In the genomic region with DNA sequence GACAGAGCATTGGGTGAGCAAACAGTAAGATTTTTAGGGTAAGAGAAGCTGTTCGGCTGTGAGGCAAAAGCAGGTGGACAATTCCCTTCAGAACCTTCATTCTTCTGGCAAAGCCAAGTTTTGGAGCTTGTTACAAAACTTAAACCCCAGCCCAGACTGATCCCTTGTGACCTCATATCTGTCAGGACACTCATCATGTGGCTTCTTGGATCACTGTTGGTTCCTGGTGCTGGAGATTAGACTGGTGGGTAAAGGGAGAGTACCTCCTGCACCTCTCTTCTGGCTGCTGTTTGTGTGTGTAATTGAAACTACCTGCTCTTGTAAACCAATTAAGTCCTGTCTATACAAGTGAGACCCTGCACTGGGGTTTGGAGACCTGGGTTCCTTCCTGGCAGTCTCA, we compare ENCODE assay signal across 1 cellular context.
A peak's percentile ranks its signal among the peaks of the same experiment; 100 is the strongest.
TF ChIP-seq lines count a peak whose summit lies in the region.

No MANE protein-coding gene starts in this region.

TF ChIP-seq in HEK293, 187 proteins besides CTCF, POLR2A, EP300 and RAD21 (continued from another document):
- TF ChIP-seq BCL11B (tag by site-specific recombination; IDR thresholded peaks at IDR 0.05; ENCODE audit: low read depth), result no peak
- peak; percentile 58 for TF ChIP-seq ZNF629 (tag by site-specific recombination; IDR thresholded peaks at IDR 0.05)
- TF ChIP-seq KLF1 (tag by site-specific recombination; IDR thresholded peaks at IDR 0.05), result no peak
- TF ChIP-seq ZNF202 (tag by site-specific recombination; IDR thresholded peaks at IDR 0.05; ENCODE audit: borderline replicate concordance), result no peak
- TF ChIP-seq ZNF654 (tag by site-specific recombination; IDR thresholded peaks at IDR 0.05; ENCODE audit: low read depth), result no peak
- TF ChIP-seq TSHZ1 (tag by site-specific recombination; IDR thresholded peaks at IDR 0.05; ENCODE audit: borderline replicate concordance), result no peak
